ENCODE assay signal across 3 cellular contexts in the genomic region with DNA sequence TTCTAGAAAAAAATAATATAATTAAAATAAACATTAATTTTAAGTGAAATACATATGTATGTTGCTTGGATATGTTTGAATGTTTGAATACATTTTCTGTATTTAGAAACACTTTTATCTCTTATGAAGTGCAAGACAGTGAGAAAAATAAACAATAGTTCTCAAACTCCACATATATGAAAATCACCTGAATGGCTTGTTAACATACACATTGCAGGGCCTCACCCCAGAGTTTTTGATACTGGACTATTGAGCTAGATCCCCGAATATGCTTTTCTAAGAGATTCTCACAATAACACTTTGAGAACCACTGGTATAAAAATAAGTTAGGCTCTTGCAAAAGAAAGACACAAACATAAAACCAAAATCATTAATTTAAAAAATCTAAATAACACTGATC.
"Had no signal": no experiment of that assay in that cellular context is flagged by ENCODE, and none has a peak within 500 bp of the region (broad histone marks: within the 10 kb centered on the region; RNA-seq: fewer than 3 reads in every experiment).

No MANE protein-coding gene starts in this region.

- DNase-seq: GDM1, GF-D8 had no signal

- ATAC-seq: GM12878 had no signal
